18 cellular contexts compared by ENCODE assay signal in the genomic region with DNA sequence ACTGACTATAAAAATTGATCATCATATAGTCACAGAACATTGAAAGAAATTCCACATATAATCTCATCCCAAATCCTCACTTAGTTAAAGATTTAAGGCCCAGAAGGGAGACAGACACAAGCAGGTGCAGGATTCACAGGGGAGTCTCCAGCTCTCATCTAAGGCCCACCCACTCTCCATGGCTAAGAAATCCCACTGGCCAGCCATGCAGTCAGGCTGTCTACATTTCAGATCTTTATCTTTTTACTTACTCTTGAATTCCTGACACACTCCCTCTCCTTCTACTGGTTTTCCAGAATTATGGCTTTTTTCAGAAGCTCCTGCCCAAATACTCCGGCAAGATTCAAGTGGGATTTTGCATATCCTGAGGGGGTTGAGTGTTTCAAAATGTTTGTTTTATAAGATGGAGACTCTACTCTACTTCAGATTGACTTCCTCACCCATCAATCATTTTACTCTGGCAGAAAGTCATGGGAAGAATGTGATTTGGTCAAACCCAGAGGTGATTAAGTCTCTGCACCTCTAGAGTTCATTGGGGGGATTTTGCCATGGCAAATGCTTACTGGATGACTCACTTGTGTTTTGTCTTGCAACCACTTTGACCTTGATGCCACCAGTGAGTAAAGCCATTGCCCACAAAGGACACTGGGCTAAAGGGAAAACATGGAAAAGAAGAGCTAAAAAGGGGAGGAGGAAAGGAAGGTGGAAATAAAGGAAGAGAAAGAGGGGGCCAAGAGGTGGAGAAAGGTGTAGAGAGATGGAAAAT.
DNase-seq lines count a peak whose midpoint lies in the region; ATAC-seq, FAIRE-seq and TF ChIP-seq lines count a peak whose summit lies in the region.
"Had no signal": no experiment of that assay in that cellular context is flagged by ENCODE, and none has a peak within 500 bp of the region (broad histone marks: within the 10 kb centered on the region; RNA-seq: fewer than 3 reads in every experiment).

No MANE protein-coding gene starts in this region.

- H3K4me1 ChIP-seq in IMR-90 (ENCODE audit: control insufficient read depth, insufficient read depth, low read length) (peaks cover 4% of the 10 kb centered on the region), astrocyte (ENCODE audit: insufficient read depth, low read length) (no peaks in the 10 kb centered on the region), mesenchymal stem cell (ENCODE audit: control insufficient read depth, insufficient read depth, low read depth, low read length) (peaks cover 1% of the 10 kb centered on the region), BE2C (peaks cover 6% of the 10 kb centered on the region; the same call in 1 of the 2 replicates)
- H3K4me1 ChIP-seq: BLaER1 had no signal

- no peaks in the 10 kb centered on the region for H3K27me3 ChIP-seq in IMR-90 (ENCODE audit: control insufficient read depth, insufficient read depth, low read length)
- H3K27me3 ChIP-seq in astrocyte (ENCODE audit: insufficient read depth, low read length) = no peaks in the 10 kb centered on the region
- peaks cover 0 to 7% of the 10 kb centered on the region in 2 experiments for H3K27me3 ChIP-seq in mesenchymal stem cell (ENCODE audit: control insufficient read depth in 1 of 2, insufficient read depth in 1 of 2, low read length in 2 of 2)
- H3K27me3 ChIP-seq in BE2C = no peaks in the 10 kb centered on the region
- H3K27me3 ChIP-seq: BLaER1, MG63 had no signal

- H2AFZ ChIP-seq in IMR-90 (replicated peaks; ENCODE audit: low read length, poor library complexity) (no peak overlapping the region), astrocyte (ENCODE audit: low read depth, low read length) (no peak overlapping the region), mesenchymal stem cell (ENCODE audit: low read depth, low read length) (no peak overlapping the region)

- H2BK12ac ChIP-seq in mesenchymal stem cell (ENCODE audit: low read length in 2 of 2) = no peak overlapping the region

- H2BK5ac ChIP-seq in IMR-90 (ENCODE audit: low read depth, low read length, poor library complexity, severe bottlenecking) (no peak overlapping the region), mesenchymal stem cell (ENCODE audit: low read depth, low read length, poor library complexity, severe bottlenecking) (no peak overlapping the region)

- no peaks in the 10 kb centered on the region for H4K20me1 ChIP-seq in IMR-90 (ENCODE audit: insufficient read depth, low read length)
- H4K20me1 ChIP-seq in astrocyte (ENCODE audit: insufficient read depth, low read length) = no peaks in the 10 kb centered on the region
- H4K20me1 ChIP-seq: BLaER1 had no signal

- H3K36me3 Mint-ChIP-seq in astrocyte (ENCODE audit: low read depth, unreplicated experiment) = no peaks in the 10 kb centered on the region
- H3K36me3 Mint-ChIP-seq: immature natural killer cell had no signal

- H3K79me1 ChIP-seq in IMR-90 (ENCODE audit: low read depth in 1 of 2, low read length in 2 of 2) (no peaks in the 10 kb centered on the region), mesenchymal stem cell (replicated peaks; ENCODE audit: low read length, poor library complexity, severe bottlenecking) (no peaks in the 10 kb centered on the region)

- TF ChIP-seq CTCF in IMR-90 (conservative IDR thresholded peaks at IDR 0.05; ENCODE audit: low read depth, low read length) (no peak), astrocyte (IDR thresholded peaks at IDR 0.05; ENCODE audit: insufficient read depth, low read depth, low read length) (no peak), BE2C (IDR thresholded peaks at IDR 0.05; ENCODE audit: low read depth, low read length) (no peak)

- no peaks in the 10 kb centered on the region for H3K9me3 Mint-ChIP-seq in astrocyte (ENCODE audit: unreplicated experiment)

- no peak overlapping the region for H3K4me3 Mint-ChIP-seq in astrocyte (ENCODE audit: unreplicated experiment)
- H3K4me3 Mint-ChIP-seq: immature natural killer cell had no signal

- DNase-seq in Daoy (ENCODE audit: low read depth) = peak; percentile 1
- DNase-seq in IMR-90 = peak; percentile 60
- DNase-seq in astrocyte (ENCODE audit: low read depth) = peak; percentile 36
- peak; percentile 67 for DNase-seq in mesenchymal stem cell
- no peak for DNase-seq in BE2C
- no peak for DNase-seq in caudate nucleus (lab: John Stamatoyannopoulos, UW)
- no peak for DNase-seq in NCI-H82 treated with DMSO at 0.1 percent for 48 hours (lab: John Stamatoyannopoulos, UW; ENCODE audit: unreplicated experiment)
- DNase-seq: activated CD8-positive, alpha-beta memory T cell treated with anti-CD3 and anti-CD28 coated beads for 24 hours; activated effector memory CD4-positive, alpha-beta T cell treated with Interleukin-2 at 50 U/mL for 16 hours; effector CD8-positive, alpha-beta T cell; foreskin melanocyte; immature natural killer cell; MG63; SHP77 treated with DMSO at 0.1 percent for 48 hours; substantia nigra had no signal

- H2AK9ac ChIP-seq in IMR-90 (replicated peaks; ENCODE audit: low read depth, low read length, poor library complexity) = no peak overlapping the region

- no peaks in the 10 kb centered on the region for H3K27me3 Mint-ChIP-seq in astrocyte (ENCODE audit: low read depth, unreplicated experiment)

- H4K5ac ChIP-seq in IMR-90 (ENCODE audit: low read depth, low read length) = no peak overlapping the region

- H3K9me3 ChIP-seq in IMR-90 (ENCODE audit: control insufficient read depth, insufficient read depth, low read length) (no peaks in the 10 kb centered on the region), astrocyte (ENCODE audit: insufficient read depth, low read depth, low read length) (no peaks in the 10 kb centered on the region), mesenchymal stem cell (ENCODE audit: control insufficient read depth, low read length) (no peaks in the 10 kb centered on the region), BE2C (no peaks in the 10 kb centered on the region)
- H3K9me3 ChIP-seq: BLaER1, MG63 had no signal

- H3K36me3 ChIP-seq in IMR-90 (ENCODE audit: control insufficient read depth, insufficient read depth, low read length) (no peaks in the 10 kb centered on the region), astrocyte (ENCODE audit: insufficient read depth, low read length) (no peaks in the 10 kb centered on the region), mesenchymal stem cell (ENCODE audit: control insufficient read depth in 1 of 2, insufficient read depth in 2 of 2, low read depth in 1 of 2, low read length in 2 of 2) (no peaks in the 10 kb centered on the region), BE2C (no peaks in the 10 kb centered on the region)
- H3K36me3 ChIP-seq: BLaER1, MG63 had no signal

- ATAC-seq in IMR-90 (ENCODE audit: low read depth) (peak; percentile 17; the same call in 1 of the 2 replicates), GM18909 (IDR thresholded peaks at IDR 0.05; ENCODE audit: poor library complexity, unreplicated experiment) (no peak)

- intact Hi-C loops in IMR-90 (cut with micrococcal nuclease) = no loop called here

- H2BK120ac ChIP-seq in IMR-90 (ENCODE audit: low read depth, low read length) = peak overlapping the region; percentile 61; the same call in 1 of the 2 replicates
- no peak overlapping the region for H2BK120ac ChIP-seq in mesenchymal stem cell (ENCODE audit: low read depth, low read length)

- no TSS peak for BruUV-seq in IMR-90 (replicated peaks; lab: Mats Ljungman, UMichigan)

- peak overlapping the region; percentile 61 for H3K4ac ChIP-seq in IMR-90 (ENCODE audit: low read depth, low read length)
- H3K4ac ChIP-seq in mesenchymal stem cell (ENCODE audit: low read depth in 1 of 2, low read length in 2 of 2) = no peak overlapping the region

- in situ Hi-C loops in IMR-90 (cut with MboI; ENCODE audit: low sequenced_read_pairs) = no loop called here

- TF ChIP-seq POLR2A in IMR-90 (IDR thresholded peaks at IDR 0.05; ENCODE audit: low read depth, low read length) = no peak

- H3K56ac ChIP-seq in IMR-90 (ENCODE audit: extremely low read depth, insufficient read depth, low read length) = no peak overlapping the region

- no peak overlapping the region for H3K4me3 ChIP-seq in IMR-90 (ENCODE audit: insufficient read depth, low read depth, low read length)
- H3K4me3 ChIP-seq in astrocyte (ENCODE audit: insufficient read depth, low read depth, low read length) = no peak overlapping the region
- H3K4me3 ChIP-seq in mesenchymal stem cell (ENCODE audit: insufficient read depth in 1 of 2, low read depth in 1 of 2, low read length in 2 of 2) = no peak overlapping the region
- H3K4me3 ChIP-seq in BE2C (ENCODE audit: low read depth, low read length) = no peak overlapping the region
- H3K4me3 ChIP-seq: BLaER1, MG63 had no signal

- H3K14ac ChIP-seq in IMR-90 (replicated peaks; ENCODE audit: low read depth, low read length) = peak overlapping the region; percentile 56; the same call in 1 of the 2 replicates
- H3K14ac ChIP-seq in mesenchymal stem cell (ENCODE audit: low read length in 2 of 2) = no peak overlapping the region

- H3K79me2 ChIP-seq in astrocyte (ENCODE audit: insufficient read depth, low read length) = no peaks in the 10 kb centered on the region

- H3K4me2 ChIP-seq in IMR-90 (ENCODE audit: low read depth, low read length) = no peak overlapping the region
- no peak overlapping the region for H3K4me2 ChIP-seq in astrocyte (ENCODE audit: low read length)
- no peak overlapping the region for H3K4me2 ChIP-seq in mesenchymal stem cell (ENCODE audit: low read length, poor library complexity, severe bottlenecking)
- H3K4me2 ChIP-seq: BLaER1 had no signal

- H3K4me1 Mint-ChIP-seq in astrocyte (ENCODE audit: low read depth, unreplicated experiment) = peaks cover 13% of the 10 kb centered on the region
- H3K4me1 Mint-ChIP-seq: immature natural killer cell had no signal

- CTCF ChIA-PET in IMR-90 (lab: Yijun Ruan, JAX) = no interaction called here

- TF ChIP-seq RAD21 in IMR-90 (IDR thresholded peaks at IDR 0.05; ENCODE audit: low read length) = no peak

- WGBS in IMR-90 (ENCODE audit: extremely low coverage in 2 of 2, insufficient read length in 1 of 2), 2 experiments = no CpG with 5 or more reads among the region's 1 CpG
- WGBS in mesenchymal stem cell = no CpG with 5 or more reads among the region's 1 CpG

- peak overlapping the region; percentile 69; the same call in 1 of the 2 replicates for H2AK5ac ChIP-seq in IMR-90 (ENCODE audit: low read depth, low read length)
- no peak overlapping the region for H2AK5ac ChIP-seq in mesenchymal stem cell (ENCODE audit: low read length, severe bottlenecking)

- POLR2A ChIA-PET in IMR-90 (lab: Charles Lee; ENCODE audit: unreplicated experiment) = no interaction called here

- H3K23ac ChIP-seq in IMR-90 (ENCODE audit: low read depth, low read length) = no peak overlapping the region
- no peak overlapping the region for H3K23ac ChIP-seq in mesenchymal stem cell (ENCODE audit: low read length in 2 of 2)

- FAIRE-seq in astrocyte (lab: Jason Lieb, UNC) = no peak
- FAIRE-seq: GM12892 had no signal

- H2BK15ac ChIP-seq in IMR-90 (ENCODE audit: low read depth, low read length) = peak overlapping the region; percentile 15; the same call in 1 of the 3 replicates
- H2BK15ac ChIP-seq in mesenchymal stem cell (ENCODE audit: low read depth, poor library complexity, severe bottlenecking) = no peak overlapping the region

- no peak overlapping the region for H3K9ac ChIP-seq in IMR-90 (ENCODE audit: low read depth, low read length)
- H3K9ac ChIP-seq in astrocyte (ENCODE audit: low read length) = no peak overlapping the region
- H3K9ac ChIP-seq in mesenchymal stem cell (ENCODE audit: low read length) = no peak overlapping the region
- H3K9ac ChIP-seq: BLaER1 had no signal

- H4K8ac ChIP-seq in IMR-90 (ENCODE audit: low read depth in 2 of 2, low read length in 2 of 2) (peak overlapping the region; percentile 33 to 41; a peak in 2 of 4 replicates), mesenchymal stem cell (ENCODE audit: low read length) (no peak overlapping the region)

- H4K91ac ChIP-seq in IMR-90 (ENCODE audit: insufficient read depth, low read depth, low read length) (peak overlapping the region; percentile 39; the same call in 1 of the 2 replicates), mesenchymal stem cell (ENCODE audit: low read length) (no peak overlapping the region)

- H3K18ac ChIP-seq in IMR-90 (ENCODE audit: low read depth, low read length) (no peak overlapping the region), mesenchymal stem cell (ENCODE audit: low read depth in 1 of 2, low read length in 2 of 2) (no peak overlapping the region)

- no peaks in the 10 kb centered on the region for H3K9me1 ChIP-seq in IMR-90 (ENCODE audit: insufficient read depth, low read length)

- no peak overlapping the region for H3K27ac Mint-ChIP-seq in astrocyte (ENCODE audit: unreplicated experiment)
- H3K27ac Mint-ChIP-seq: immature natural killer cell had no signal

- H3K27ac ChIP-seq in IMR-90 (ENCODE audit: insufficient read depth, low read length) (no peak overlapping the region), astrocyte (ENCODE audit: low read depth, low read length) (no peak overlapping the region), mesenchymal stem cell (ENCODE audit: low read length, poor library complexity, severe bottlenecking) (no peak overlapping the region), caudate nucleus (ENCODE audit: low read depth, low read length) (no peak overlapping the region)
- H3K27ac ChIP-seq: BLaER1 had no signal

- peak overlapping the region; percentile 45 for H2BK20ac ChIP-seq in IMR-90 (ENCODE audit: low read depth, low read length)

- dilution Hi-C loops in IMR-90 (cut with HindIII; ENCODE audit: low sequenced_read_pairs, unreplicated experiment) = no loop called here

Comparison
In these comparisons a context has a peak if more than half of its experiments do, and no peak if none do; other contexts are left out.
1. DNase-seq: peak in Daoy (single experiment), IMR-90 (single experiment), astrocyte (single experiment) and mesenchymal stem cell (single experiment); none in BE2C (single experiment), caudate nucleus (0 of 61) and NCI-H82 treated with DMSO at 0.1 percent for 48 hours (single experiment).